Comparison of ENCODE assay signal across 22 cellular contexts in genomic region chr9:87387351-87388055, GRCh38.
DNase-seq lines count a peak whose midpoint lies in the region; ATAC-seq and TF ChIP-seq lines count a peak whose summit lies in the region.
"Had no signal": no experiment of that assay in that cellular context is flagged by ENCODE, and none has a peak within 500 bp of the region (broad histone marks: within the 10 kb centered on the region; RNA-seq: fewer than 3 reads in every experiment).

No MANE protein-coding gene starts in this region.

- no peaks in the 10 kb centered on the region for H3K27me3 ChIP-seq in body of pancreas
- H3K27me3 ChIP-seq: dorsolateral prefrontal cortex, pancreas, right lobe of liver, testis had no signal

- H3K4me1 Mint-ChIP-seq in stimulated activated naive B cell treated with anti-CD40 and anti-IgM and Interleukin-4, amounts not matched to agents 10 μg/mL and 1 μg/mL and 100 μg/mL, for 72 hours = no peaks in the 10 kb centered on the region
- H3K4me1 Mint-ChIP-seq: activated CD4-positive, alpha-beta T cell treated with anti-CD3 and anti-CD28 coated beads for 36 hours; CD8-positive, alpha-beta memory T cell had no signal

- no peak for TF ChIP-seq CTCF in epithelial cell of proximal tubule (conservative IDR thresholded peaks at IDR 0.05; ENCODE audit: low read depth, low read length)
- no peak for TF ChIP-seq CTCF in body of pancreas (IDR thresholded peaks at IDR 0.05)

- H3K4me3 ChIP-seq in epithelial cell of proximal tubule (ENCODE audit: low read depth, low read length) (no peak overlapping the region), body of pancreas (no peak overlapping the region)
- H3K4me3 ChIP-seq: dorsolateral prefrontal cortex, pancreas, right lobe of liver, testis had no signal

- TF ChIP-seq POLR2A in body of pancreas (IDR thresholded peaks at IDR 0.05) = no peak

- ATAC-seq in stimulated activated naive B cell treated with anti-CD40 and anti-IgM and Interleukin-4, amounts not matched to agents 10 μg/mL and 1 μg/mL and 100 μg/mL, for 72 hours (replicated peaks) = no peak
- no peak for ATAC-seq in body of pancreas
- ATAC-seq: activated CD4-positive, alpha-beta T cell treated with anti-CD3 and anti-CD28 coated beads for 36 hours; natural killer cell treated with Interleukin-12 subunit alpha and Interleukin-12 subunit beta and Interleukin-15 and Interleukin-18, amount 100 ng/mL, for 72 hours had no signal

- 92 to 95% methylated on average over 4 to 5 of the region's 5 CpGs for WGBS in body of pancreas, 2 donors

- H3K27me3 Mint-ChIP-seq in stimulated activated naive B cell treated with anti-CD40 and anti-IgM and Interleukin-4, amounts not matched to agents 10 μg/mL and 1 μg/mL and 100 μg/mL, for 72 hours = peaks cover 0 to 3% of the 10 kb centered on the region in 2 donors

- H3K4me1 ChIP-seq in body of pancreas = peaks cover 37% of the 10 kb centered on the region
- H3K4me1 ChIP-seq: testis had no signal

- DNase-seq in HCEC 1CT (peak; percentile 60), T1000 (lab: John Stamatoyannopoulos, UW) (peak; percentile 1), epithelial cell of proximal tubule (ENCODE audit: low read depth) (peak; percentile 64), renal cortical epithelial cell (ENCODE audit: low read depth) (peak; percentile 92), DMS79 (lab: John Stamatoyannopoulos, UW) (no peak), UCSD-AML1 (lab: John Stamatoyannopoulos, UW; ENCODE audit: unreplicated experiment) (no peak), body of pancreas (no peak)
- no peak for DNase-seq in stimulated activated naive B cell treated with anti-CD40 and anti-IgM and Interleukin-4, amounts not matched to agents 10 μg/mL and 1 μg/mL and 100 μg/mL, for 72 hours
- DNase-seq: activated CD4-positive, alpha-beta T cell treated with anti-CD3 and anti-CD28 coated beads for 36 hours; CD8-positive, alpha-beta memory T cell; dorsolateral prefrontal cortex; H9; Kasumi-1; midbrain; NCI-H1105 treated with DMSO at 0.1 percent for 48 hours; NCI-H510A; NK-92 treated with Interleukin-12 subunit alpha and Interleukin-12 subunit beta, amount 100 ng/mL, for 24 hours; pancreas; right lobe of liver; testis had no signal

- no peaks in the 10 kb centered on the region for H3K9me3 Mint-ChIP-seq in stimulated activated naive B cell treated with anti-CD40 and anti-IgM and Interleukin-4, amounts not matched to agents 10 μg/mL and 1 μg/mL and 100 μg/mL, for 72 hours
- H3K9me3 Mint-ChIP-seq: H9; natural killer cell treated with Interleukin-12 subunit alpha and Interleukin-12 subunit beta and Interleukin-15 and Interleukin-18, amount 100 ng/mL, for 72 hours had no signal

- H3K27ac Mint-ChIP-seq in stimulated activated naive B cell treated with anti-CD40 and anti-IgM and Interleukin-4, amounts not matched to agents 10 μg/mL and 1 μg/mL and 100 μg/mL, for 72 hours = no peak overlapping the region
- H3K27ac Mint-ChIP-seq: activated CD4-positive, alpha-beta T cell treated with anti-CD3 and anti-CD28 coated beads for 36 hours; CD8-positive, alpha-beta memory T cell; natural killer cell treated with Interleukin-12 subunit alpha and Interleukin-12 subunit beta and Interleukin-15 and Interleukin-18, amount 100 ng/mL, for 72 hours had no signal

- intact Hi-C loops in body of pancreas (cut with DNase I) = no loop called here

- H3K27ac ChIP-seq in body of pancreas = no peak overlapping the region
- H3K27ac ChIP-seq: dorsolateral prefrontal cortex, epithelial cell of prostate, right lobe of liver, testis had no signal

- no peaks in the 10 kb centered on the region for H3K36me3 Mint-ChIP-seq in stimulated activated naive B cell treated with anti-CD40 and anti-IgM and Interleukin-4, amounts not matched to agents 10 μg/mL and 1 μg/mL and 100 μg/mL, for 72 hours
- H3K36me3 Mint-ChIP-seq: CD8-positive, alpha-beta memory T cell; natural killer cell treated with Interleukin-12 subunit alpha and Interleukin-12 subunit beta and Interleukin-15 and Interleukin-18, amount 100 ng/mL, for 72 hours had no signal

- H3K9me3 ChIP-seq in body of pancreas = no peaks in the 10 kb centered on the region
- H3K9me3 ChIP-seq: pancreas, right lobe of liver, testis had no signal

- H3K36me3 ChIP-seq in body of pancreas (replicated peaks in 1 of 2; ENCODE audit: insufficient read depth in 1 of 2, low read depth in 2 of 2) = no peaks in the 10 kb centered on the region
- H3K36me3 ChIP-seq: pancreas, right lobe of liver had no signal

- no peak overlapping the region for H3K4me3 Mint-ChIP-seq in stimulated activated naive B cell treated with anti-CD40 and anti-IgM and Interleukin-4, amounts not matched to agents 10 μg/mL and 1 μg/mL and 100 μg/mL, for 72 hours
- H3K4me3 Mint-ChIP-seq: activated CD4-positive, alpha-beta T cell treated with anti-CD3 and anti-CD28 coated beads for 36 hours; CD8-positive, alpha-beta memory T cell; H9; natural killer cell treated with Interleukin-12 subunit alpha and Interleukin-12 subunit beta and Interleukin-15 and Interleukin-18, amount 100 ng/mL, for 72 hours had no signal

Comparison
In these comparisons a context has a peak if more than half of its experiments do, and no peak if none do; other contexts are left out.
1. DNase-seq: peak in HCEC 1CT (single experiment), T1000 (single experiment), epithelial cell of proximal tubule (single experiment) and renal cortical epithelial cell (single experiment); none in stimulated activated naive B cell treated with anti-CD40 and anti-IgM and Interleukin-4, amounts not matched to agents 10 μg/mL and 1 μg/mL and 100 μg/mL, for 72 hours (single experiment), DMS79 (single experiment), UCSD-AML1 (single experiment) and body of pancreas (0 of 4).